ENCODE assay signal across 8 cellular contexts in genomic region chr12:98743362-98743953, GRCh38.
DNase-seq lines count a peak whose midpoint lies in the region; ATAC-seq and TF ChIP-seq lines count a peak whose summit lies in the region.

No MANE protein-coding gene starts in this region.

- H3K4me3 ChIP-seq in PC-3 (ENCODE audit: low read length), result no peak overlapping the region
- H3K4me3 ChIP-seq in effector memory CD4-positive, alpha-beta T cell (ENCODE audit: insufficient read depth, low read depth, low read length, poor library complexity, severe bottlenecking), result no peak overlapping the region

- POLR2A ChIA-PET in PC-3 (lab: Charles Lee; ENCODE audit: unreplicated experiment), result no interaction called here

- no peak overlapping the region for H3K4me2 ChIP-seq in PC-3 (ENCODE audit: low read length)

- H3K9ac ChIP-seq in PC-3 (ENCODE audit: low read length), result no peak overlapping the region

- H3K27ac ChIP-seq in PC-3 (ENCODE audit: low read length), result no peak overlapping the region
- no peak overlapping the region for H3K27ac ChIP-seq in effector memory CD4-positive, alpha-beta T cell (ENCODE audit: insufficient read depth, low read length, poor library complexity, severe bottlenecking)

- intact Hi-C loops in PC-3 (cut with micrococcal nuclease), result no loop called here

- CTCF ChIA-PET in PC-3 (lab: Charles Lee), result no interaction called here

- DNase-seq in DMS53 (lab: John Stamatoyannopoulos, UW) (peak; percentile 70), DMS53 treated with DMSO at 0.1 percent for 48 hours (lab: John Stamatoyannopoulos, UW; ENCODE audit: unreplicated experiment) (no peak), PC-3 (peak; percentile 35), dermis blood vessel endothelial cell (peak; percentile 65), retina (peak; percentile 54)
- DNase-seq in effector memory CD4-positive, alpha-beta T cell, result no peak

- ATAC-seq in HG02571 (IDR thresholded peaks at IDR 0.05; ENCODE audit: unreplicated experiment) (peak; percentile 55), PC-3 (no peak; the same call in 1 of the 2 replicates), HG02870 (IDR thresholded peaks at IDR 0.05; ENCODE audit: unreplicated experiment) (no peak)

- peaks cover 17% of the 10 kb centered on the region for H3K4me1 ChIP-seq in PC-3 (ENCODE audit: insufficient read depth, low read length)
- peaks cover 5% of the 10 kb centered on the region for H3K4me1 ChIP-seq in effector memory CD4-positive, alpha-beta T cell (ENCODE audit: control insufficient read depth, insufficient read depth, low read length, poor library complexity, severe bottlenecking)

- 0 out of 2 replicates have a peak overlapping the region, but pooled peaks have one; percentile 43 for H2AFZ ChIP-seq in PC-3 (ENCODE audit: low read length)

- TF ChIP-seq CTCF in PC-3 (conservative IDR thresholded peaks at IDR 0.05; ENCODE audit: low read depth, low read length), result peak; percentile 78

- no peaks in the 10 kb centered on the region for H3K79me2 ChIP-seq in PC-3 (ENCODE audit: low read length)

- BruUV-seq in PC-3 (replicated peaks; lab: Mats Ljungman, UMichigan), result no TSS peak

- H3K9me2 ChIP-seq in PC-3 (replicated peaks; ENCODE audit: low read length), result no peaks in the 10 kb centered on the region

- H3F3A ChIP-seq in PC-3 (ENCODE audit: low read length, unreplicated experiment), result no peaks in the 10 kb centered on the region

- H3K27me3 ChIP-seq in PC-3 (ENCODE audit: low read length), result no peaks in the 10 kb centered on the region
- H3K27me3 ChIP-seq in effector memory CD4-positive, alpha-beta T cell (replicated peaks; ENCODE audit: control insufficient read depth, insufficient read depth, low read length, poor library complexity, severe bottlenecking), result no peaks in the 10 kb centered on the region

- no peaks in the 10 kb centered on the region for H4K20me1 ChIP-seq in PC-3 (ENCODE audit: low read length)

- no peaks in the 10 kb centered on the region for H3K36me3 ChIP-seq in PC-3 (ENCODE audit: low read depth, low read length)
- no peaks in the 10 kb centered on the region for H3K36me3 ChIP-seq in effector memory CD4-positive, alpha-beta T cell (ENCODE audit: control insufficient read depth, insufficient read depth, low read length)

- H3K9me3 ChIP-seq in PC-3 (ENCODE audit: low read length), result no peaks in the 10 kb centered on the region
- H3K9me3 ChIP-seq in effector memory CD4-positive, alpha-beta T cell (ENCODE audit: control insufficient read depth, low read length), result no peaks in the 10 kb centered on the region

Comparison
In these comparisons a context has a peak if more than half of its experiments do, and no peak if none do; other contexts are left out.
1. DNase-seq: peak in DMS53 (single experiment), PC-3 (single experiment), dermis blood vessel endothelial cell (single experiment) and retina (single experiment); none in DMS53 treated with DMSO at 0.1 percent for 48 hours (single experiment) and effector memory CD4-positive, alpha-beta T cell (0 of 3).